In genomic region chr17:78307887-78308633, GRCh38 we compare ENCODE assay signal across 14 cellular contexts. TPM values are rescaled to one million over a fixed set of nuclear protein-coding genes. Genes with fewer than 3 reads are reported as not detected.
DNase-seq lines count a peak whose midpoint lies in the region; TF ChIP-seq lines count a peak whose summit lies in the region.
"Had no signal": no experiment of that assay in that cellular context is flagged by ENCODE, and none has a peak within 500 bp of the region (broad histone marks: within the 10 kb centered on the region; RNA-seq: fewer than 3 reads in every experiment).

No MANE protein-coding gene starts in this region.

- H3K79me2 ChIP-seq in osteoblast (ENCODE audit: insufficient read depth, low read length) = no peaks in the 10 kb centered on the region

- H2AFZ ChIP-seq in osteoblast (ENCODE audit: low read length) = no peak overlapping the region

- H3K27ac ChIP-seq in osteoblast (ENCODE audit: low read depth, low read length) = no peak overlapping the region
- no peak overlapping the region for H3K27ac ChIP-seq in effector memory CD4-positive, alpha-beta T cell (ENCODE audit: insufficient read depth, low read length, poor library complexity, severe bottlenecking)
- H3K27ac ChIP-seq: stomach had no signal

- H3K9me3 ChIP-seq in osteoblast (ENCODE audit: low read depth, low read length) = no peaks in the 10 kb centered on the region
- H3K9me3 ChIP-seq in effector memory CD4-positive, alpha-beta T cell (ENCODE audit: control insufficient read depth, low read length) = no peaks in the 10 kb centered on the region
- H3K9me3 ChIP-seq: breast epithelium had no signal

- H3K36me3 ChIP-seq in H7 (replicated peaks; ENCODE audit: control insufficient read depth, insufficient read depth, low read length) = no peaks in the 10 kb centered on the region
- H3K36me3 ChIP-seq in osteoblast (ENCODE audit: insufficient read depth, low read length) = no peaks in the 10 kb centered on the region
- no peaks in the 10 kb centered on the region for H3K36me3 ChIP-seq in effector memory CD4-positive, alpha-beta T cell (ENCODE audit: control insufficient read depth, insufficient read depth, low read length)
- H3K36me3 ChIP-seq: breast epithelium, stomach had no signal

- no peaks in the 10 kb centered on the region for H4K20me1 ChIP-seq in osteoblast (ENCODE audit: insufficient read depth, low read length)

- H3K27me3 ChIP-seq in H7 (ENCODE audit: control insufficient read depth, insufficient read depth, low read length) = no peaks in the 10 kb centered on the region
- H3K27me3 ChIP-seq in osteoblast (ENCODE audit: insufficient read depth, low read length) = no peaks in the 10 kb centered on the region
- H3K27me3 ChIP-seq in effector memory CD4-positive, alpha-beta T cell (replicated peaks; ENCODE audit: control insufficient read depth, insufficient read depth, low read length, poor library complexity, severe bottlenecking) = no peaks in the 10 kb centered on the region
- H3K27me3 ChIP-seq: breast epithelium, stomach had no signal

- H3K4me3 ChIP-seq in H7 (ENCODE audit: insufficient read depth, low read depth, low read length) (no peak overlapping the region), fibroblast of the aortic adventitia (ENCODE audit: low read depth, low read length) (no peak overlapping the region), osteoblast (ENCODE audit: insufficient read depth, low read length) (no peak overlapping the region)
- no peak overlapping the region for H3K4me3 ChIP-seq in effector memory CD4-positive, alpha-beta T cell (ENCODE audit: insufficient read depth, low read depth, low read length, poor library complexity, severe bottlenecking)
- H3K4me3 ChIP-seq: breast epithelium, stomach had no signal

- no peak overlapping the region for H3K4me2 ChIP-seq in osteoblast (ENCODE audit: insufficient read depth, low read length)

- H3K4me1 ChIP-seq in osteoblast (ENCODE audit: insufficient read depth, low read length) = no peaks in the 10 kb centered on the region
- no peaks in the 10 kb centered on the region for H3K4me1 ChIP-seq in effector memory CD4-positive, alpha-beta T cell (ENCODE audit: control insufficient read depth, insufficient read depth, low read length, poor library complexity, severe bottlenecking)
- H3K4me1 ChIP-seq: breast epithelium had no signal

- TF ChIP-seq CTCF in fibroblast of the aortic adventitia (IDR thresholded peaks at IDR 0.05; ENCODE audit: insufficient read depth, low read length) (peak; percentile 25), osteoblast (IDR thresholded peaks at IDR 0.05; ENCODE audit: extremely low read depth, low read depth, low read length) (no peak)

- peak; percentile 69 for DNase-seq in H7
- peak; percentile 71 for DNase-seq in NCI-H2171 treated with DMSO at 0.1 percent for 48 hours (lab: John Stamatoyannopoulos, UW)
- no peak for DNase-seq in fibroblast of the aortic adventitia (ENCODE audit: low read depth)
- peak; percentile 62 for DNase-seq in osteoblast (ENCODE audit: insufficient read length, low spot score, missing footprints)
- DNase-seq in effector memory CD4-positive, alpha-beta T cell = no peak
- DNase-seq in T1000 (lab: John Stamatoyannopoulos, UW) = no peak
- no peak for DNase-seq in NOMO-1 (lab: John Stamatoyannopoulos, UW; ENCODE audit: unreplicated experiment in 2 of 2)
- DNase-seq in NAMALWA (ENCODE audit: low spot score) = no peak
- DNase-seq: activated CD4-positive, alpha-beta T cell treated with anti-CD3 and anti-CD28 coated beads for 36 hours; activated naive CD4-positive, alpha-beta T cell treated with anti-CD3 and anti-CD28 coated beads, Interleukin-2, amount 50 U/mL, for 16 hours; NCI-H1092 treated with DMSO at 0.1 percent for 48 hours; NCI-H510A treated with DMSO at 0.1 percent for 48 hours; stomach had no signal

RNA-seq across cellular contexts. Expression of gene SOCS3, which starts 51.8 kb away (rescaled TPM):
- total RNA-seq in H7 (2014; rRNA removed; shearing (Covaris generic)) = 13.3 and 26.9 TPM in 2 replicates
- total RNA-seq in fibroblast of the aortic adventitia (ENCODE audit: low replicate concordance) (26.0 and 50.6 TPM in 2 replicates), osteoblast (78.1 and 95.2 TPM in 2 replicates)

Comparison
In these comparisons a context has a peak if more than half of its experiments do, and no peak if none do; other contexts are left out.
1. DNase-seq: peak in H7 (single experiment), NCI-H2171 treated with DMSO at 0.1 percent for 48 hours (single experiment) and osteoblast (single experiment); none in fibroblast of the aortic adventitia (single experiment), effector memory CD4-positive, alpha-beta T cell (0 of 3), T1000 (single experiment), NOMO-1 (0 of 2) and NAMALWA (single experiment).